ENCODE assay signal across 39 cellular contexts in genomic region chr16:24302636-24303035, GRCh38. TPM values are rescaled to one million over a fixed set of nuclear protein-coding genes. Genes with fewer than 3 reads are reported as not detected.
"Had no signal": no experiment of that assay in that cellular context is flagged by ENCODE, and none has a peak within 500 bp of the region (broad histone marks: within the 10 kb centered on the region; RNA-seq: fewer than 3 reads in every experiment).

No MANE protein-coding gene starts in this region.

- DNase-seq: Karpas-422, Kasumi-1, MG63, MM.1S, MV-4-11, NCI-H1048, NCI-H1092, NCI-H1092 treated with DMSO at 0.1 percent for 48 hours, NCI-H1105, NCI-H1105 treated with DMSO at 0.1 percent for 48 hours, NCI-H1417, NCI-H1417 treated with DMSO at 0.1 percent for 48 hours, NCI-H1436, NCI-H1436 treated with DMSO at 0.1 percent for 48 hours, NCI-H146, NCI-H1694, NCI-H1694 treated with DMSO at 0.1 percent for 48 hours, NCI-H187, NCI-H187 treated with DMSO at 0.1 percent for 48 hours, NCI-H1930, NCI-H2029, NCI-H2029 treated with DMSO at 0.1 percent for 48 hours, NCI-H2081, NCI-H2081 treated with DMSO at 0.1 percent for 48 hours, NCI-H2107, NCI-H2171, NCI-H2171 treated with DMSO at 0.1 percent for 48 hours, NCI-H2227 treated with DMSO at 0.1 percent for 48 hours, NCI-H226, NCI-H345, NCI-H446, NCI-H446 treated with DMSO at 0.1 percent for 48 hours, NCI-H510A, NCI-H510A treated with DMSO at 0.1 percent for 48 hours, NCI-H524 had no signal

- H3K36me3 ChIP-seq: MG63 had no signal

- H3K4me3 ChIP-seq: MG63 had no signal

RNA-seq across cellular contexts. Expression of gene CACNG3, which starts 46.5 kb away (rescaled TPM):
- total RNA-seq: LHCN-M2, M059J, MCF 10A, NCI-H460 had no signal
